In genomic region chr3:63753567-63753966, GRCh38 we compare ENCODE assay signal across 2 cellular contexts.
TF ChIP-seq lines count a peak whose summit lies in the region.

No MANE protein-coding gene starts in this region.

TF ChIP-seq in HCT116, 20 proteins besides CTCF, POLR2A, EP300 and RAD21 (continued from another document):
- TF ChIP-seq REST (IDR thresholded peaks at IDR 0.05; ENCODE audit: low read depth) = peak; percentile 74

TF ChIP-seq in PFSK-1, 5 proteins besides CTCF, POLR2A, EP300 and RAD21 (continued from another document):
- TF ChIP-seq REST (IDR thresholded peaks at IDR 0.05; ENCODE audit: insufficient read depth in 1 of 2, low read depth in 2 of 2, low read length in 2 of 2) (peak; percentile 93 to 97), TAF1 (IDR thresholded peaks at IDR 0.05; ENCODE audit: borderline replicate concordance, insufficient read depth, low read length) (no peak)
